ENCODE assay signal across 28 cellular contexts in the genomic region with DNA sequence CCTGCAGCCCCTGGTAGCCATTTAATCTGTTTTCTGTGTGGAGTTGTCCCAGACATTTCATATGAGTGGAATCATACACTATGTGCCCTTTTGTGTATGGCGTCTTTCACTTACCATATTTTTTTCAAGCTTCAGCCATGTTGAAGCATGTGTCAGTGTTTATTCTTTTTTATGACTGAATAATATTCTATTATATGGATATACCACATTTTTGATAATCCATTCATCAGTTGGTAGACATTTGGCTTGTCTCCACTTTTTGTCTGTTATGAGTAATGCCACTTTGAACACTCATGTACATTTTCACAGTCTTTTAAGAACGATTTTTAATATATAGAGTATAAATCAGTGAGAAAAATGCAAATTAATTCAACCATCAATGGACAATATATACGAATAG.
"Had no signal": no experiment of that assay in that cellular context is flagged by ENCODE, and none has a peak within 500 bp of the region (broad histone marks: within the 10 kb centered on the region; RNA-seq: fewer than 3 reads in every experiment).

No MANE protein-coding gene starts in this region.

- H3K27me3 ChIP-seq: neural progenitor cell, ovary, right lobe of liver, sigmoid colon, stomach, thyroid gland, tibial nerve, upper lobe of left lung, vagina had no signal

- H2AFZ ChIP-seq: neural progenitor cell, parathyroid adenoma had no signal

- H3K4me3 Mint-ChIP-seq: naive thymus-derived CD4-positive, alpha-beta T cell; natural killer cell; nephron; neural progenitor cell; stimulated activated naive B cell treated with anti-CD40 and anti-IgM and Interleukin-4, amounts not matched to agents 10 μg/mL and 1 μg/mL and 100 μg/mL, for 72 hours; stimulated activated naive CD8-positive, alpha-beta T cell treated with anti-CD3 and anti-CD28 coated beads, Interleukin-15, Interleukin-2, amounts not matched to agents 100 ng/mL and 50 ng/mL, for 24 hours had no signal

- H3K4me1 ChIP-seq: neural progenitor cell, parathyroid adenoma, psoas muscle, right lobe of liver, thyroid gland, vagina had no signal

- H3K27ac ChIP-seq: neural progenitor cell, ovary, parathyroid adenoma, psoas muscle, right lobe of liver, sigmoid colon, stomach, thoracic aorta, thyroid gland, tibial nerve, upper lobe of left lung, vagina had no signal

- H3K4me1 Mint-ChIP-seq: neural progenitor cell had no signal

- H3K4me3 ChIP-seq: neural progenitor cell, ovary, psoas muscle, right lobe of liver, sigmoid colon, stomach, thoracic aorta, thyroid gland, tibial nerve, upper lobe of left lung, vagina had no signal

- H3K27ac Mint-ChIP-seq: naive thymus-derived CD4-positive, alpha-beta T cell; nephron; neural progenitor cell; progenitor cell of endocrine pancreas; stimulated activated naive B cell treated with anti-CD40 and anti-IgM and Interleukin-4, amounts not matched to agents 10 μg/mL and 1 μg/mL and 100 μg/mL, for 72 hours; stimulated activated naive CD8-positive, alpha-beta T cell treated with anti-CD3 and anti-CD28 coated beads, Interleukin-15, Interleukin-2, amounts not matched to agents 100 ng/mL and 50 ng/mL, for 24 hours had no signal

- H3K4me2 ChIP-seq: neural progenitor cell had no signal

- H3K36me3 ChIP-seq: neural progenitor cell, ovary, thoracic aorta had no signal

- DNase-seq: naive thymus-derived CD4-positive, alpha-beta T cell; natural killer cell; occipital lobe; ovary; posterior cingulate gyrus; psoas muscle; right cardiac atrium; right lobe of liver; sigmoid colon; small intestine; stimulated activated CD4-positive, alpha-beta T cell treated with anti-CD3 and anti-CD28 coated beads, Interleukin-15, amount 100 ng/mL, for 24 hours; stimulated activated CD4-positive, alpha-beta T cell treated with anti-CD3 and anti-CD28 coated beads, Interleukin-2, amount 100 ng/mL, for 24 hours; stimulated activated CD4-positive, alpha-beta T cell treated with anti-CD3 and anti-CD28 coated beads, Interleukin-2, amount 100 ng/mL, for 48 hours; stimulated activated CD4-positive, alpha-beta T cell treated with anti-CD3 and anti-CD28 coated beads, Interleukin-4, amount 100 ng/mL, for 24 hours; stimulated activated naive B cell treated with anti-CD40 and anti-IgM and Interleukin-4, amounts not matched to agents 10 μg/mL and 1 μg/mL and 100 μg/mL, for 72 hours; stimulated activated naive CD4-positive, alpha-beta T cell treated with Interleukin-2 at 50 U/mL for 16 hours; stomach; thyroid gland; trophoblast cell; upper lobe of left lung had no signal

- H3K9ac ChIP-seq: neural progenitor cell, parathyroid adenoma had no signal

- H3K9me3 ChIP-seq: ovary, psoas muscle, right lobe of liver, sigmoid colon, thoracic aorta, thyroid gland, upper lobe of left lung, vagina had no signal

- ATAC-seq: naive thymus-derived CD4-positive, alpha-beta T cell; natural killer cell; psoas muscle; right cardiac atrium; right lobe of liver; stimulated activated naive B cell treated with anti-CD40 and anti-IgM and Interleukin-4, amounts not matched to agents 10 μg/mL and 1 μg/mL and 100 μg/mL, for 72 hours had no signal

- H3K27me3 Mint-ChIP-seq: naive thymus-derived CD4-positive, alpha-beta T cell; progenitor cell of endocrine pancreas; stimulated activated naive B cell treated with anti-CD40 and anti-IgM and Interleukin-4, amounts not matched to agents 10 μg/mL and 1 μg/mL and 100 μg/mL, for 72 hours; stimulated activated naive CD8-positive, alpha-beta T cell treated with anti-CD3 and anti-CD28 coated beads, Interleukin-15, Interleukin-2, amounts not matched to agents 100 ng/mL and 50 ng/mL, for 24 hours had no signal
